In the genomic region with DNA sequence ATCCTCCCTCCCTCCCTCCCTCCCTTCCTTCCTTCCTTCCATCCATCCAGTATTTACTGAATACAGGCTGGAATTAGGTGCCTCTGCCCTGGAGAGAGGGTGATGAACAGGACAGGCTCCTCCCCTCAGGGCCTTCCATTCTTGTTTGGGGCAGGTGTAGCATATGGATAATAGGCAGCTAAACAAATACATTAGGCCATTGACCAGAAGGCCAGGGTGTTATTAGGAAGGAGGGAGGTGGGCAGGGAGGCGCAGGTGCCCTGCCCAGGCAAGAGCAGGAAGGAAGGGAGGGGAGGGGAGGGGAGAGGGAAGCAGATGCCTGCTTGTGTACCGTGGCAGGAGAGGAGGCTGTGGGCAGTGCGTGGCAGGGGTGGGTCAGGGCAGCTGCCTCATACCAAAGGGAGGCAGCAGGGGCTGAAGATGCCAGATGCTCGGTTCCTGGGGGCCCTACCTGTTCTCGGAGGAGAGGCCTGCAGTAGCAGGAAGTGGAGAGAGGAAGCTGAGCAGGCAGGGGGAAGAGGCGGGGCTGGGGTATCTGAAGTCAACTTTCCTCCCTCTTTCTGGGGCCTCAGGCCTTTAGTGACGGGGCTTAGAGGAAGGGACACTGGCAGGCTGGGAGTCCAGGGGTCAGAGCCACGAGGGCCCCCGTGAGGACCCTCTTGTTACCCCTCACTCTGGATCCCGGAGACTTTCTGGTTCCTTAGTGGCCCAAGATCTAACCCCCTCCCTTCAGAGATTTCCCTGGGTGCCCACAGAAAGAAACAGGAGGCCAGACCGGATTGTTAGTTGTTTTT, we compare ENCODE assay signal across 9 cellular contexts. TPM values are rescaled to one million over a fixed set of nuclear protein-coding genes. Genes with fewer than 3 reads are reported as not detected.
DNase-seq lines count a peak whose midpoint lies in the region; ATAC-seq, FAIRE-seq and TF ChIP-seq lines count a peak whose summit lies in the region.
"Had no signal": no experiment of that assay in that cellular context is flagged by ENCODE, and none has a peak within 500 bp of the region (broad histone marks: within the 10 kb centered on the region; RNA-seq: fewer than 3 reads in every experiment).

A gene with protein sequence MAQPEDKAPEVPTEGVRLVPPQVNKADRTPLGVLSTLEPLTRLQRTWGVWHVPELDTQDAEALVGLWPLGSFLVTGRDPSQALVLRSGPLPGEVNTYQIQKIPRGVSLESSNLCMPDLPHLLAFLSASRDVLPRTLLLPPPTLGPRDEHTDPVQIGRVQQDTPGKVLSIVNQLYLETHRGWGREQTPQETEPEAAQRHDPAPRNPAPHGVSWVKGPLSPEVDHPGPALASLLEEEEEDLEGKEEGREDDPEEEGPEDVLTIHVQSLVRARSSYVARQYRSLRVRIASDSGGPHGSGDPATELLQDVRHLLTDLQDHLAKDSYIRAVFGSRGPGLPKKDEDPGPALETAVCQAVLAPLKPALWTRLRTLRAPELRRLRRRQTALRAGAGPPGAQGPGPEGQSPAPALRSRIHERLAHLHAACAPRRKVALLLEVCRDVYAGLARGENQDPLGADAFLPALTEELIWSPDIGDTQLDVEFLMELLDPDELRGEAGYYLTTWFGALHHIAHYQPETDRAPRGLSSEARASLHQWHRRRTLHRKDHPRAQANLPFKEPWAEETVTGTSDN (minus strand): TSS at position 495 of the 794 bp plus-strand sequence. CDS start 1,533 bp downstream, outside the sequence.

- POLR2A ChIA-PET in HEK293 (lab: Yijun Ruan, JAX) = interaction anchor here (0.5 to 1.4 kb wide), 6 partner anchors 15 to 562 kb away, joined by 3 to 5 read pairs (median 3); no protein-coding TSS in a partner anchor
- POLR2A ChIA-PET in activated CD8-positive, alpha-beta T cell treated with anti-CD3 and anti-CD28 coated beads, Interleukin-2, amount 10 ng/mL, durations not matched to agents 7 days and 5 days (lab: Charles Lee) = interaction anchor here (0.6 to 2.8 kb wide), 21 partner anchors 9 to 491 kb away, joined by 3 to 25 read pairs (median 5); a partner anchor contains a TSS

- no peaks in the 10 kb centered on the region for H3K9me3 ChIP-seq in CD4-positive, CD25-positive, alpha-beta regulatory T cell (ENCODE audit: control insufficient read depth in 2 of 2, low read length in 2 of 2)
- H3K9me3 ChIP-seq in HEK293 (ENCODE audit: control insufficient read depth, insufficient read depth, low read depth, low read length) (no peaks in the 10 kb centered on the region), small intestine (ENCODE audit: control insufficient read depth, low read depth) (no peaks in the 10 kb centered on the region)

- H3K4me1 ChIP-seq in CD4-positive, CD25-positive, alpha-beta regulatory T cell (ENCODE audit: control insufficient read depth, insufficient read depth, low read length, poor library complexity, severe bottlenecking) = peaks cover 37% of the 10 kb centered on the region
- H3K4me1 ChIP-seq in HEK293 (ENCODE audit: control insufficient read depth, insufficient read depth, low read length) = peaks cover 8% of the 10 kb centered on the region
- H3K4me1 ChIP-seq in foreskin keratinocyte = peaks cover 9% of the 10 kb centered on the region
- peaks cover 6 to 9% of the 10 kb centered on the region in 2 donors for H3K4me1 ChIP-seq in small intestine (ENCODE audit: control insufficient read depth in 2 of 2, insufficient read depth in 1 of 2, low read depth in 1 of 2, low read length in 1 of 2)

- no peaks in the 10 kb centered on the region for H3K27me3 Mint-ChIP-seq in CD4-positive, CD25-positive, alpha-beta regulatory T cell
- H3K27me3 Mint-ChIP-seq in activated CD8-positive, alpha-beta T cell treated with anti-CD3 and anti-CD28 coated beads, Interleukin-2, amount 10 ng/mL, durations not matched to agents 7 days and 5 days (ENCODE audit: low read depth) = no peaks in the 10 kb centered on the region

- TF ChIP-seq CTCF in HEK293 (tag by site-specific recombination; IDR thresholded peaks at IDR 0.05) (no peak), foreskin keratinocyte (conservative IDR thresholded peaks at IDR 0.05) (no peak)

- peaks cover 6 to 50% (median 16%) of the 10 kb centered on the region in 4 donors for H3K4me1 Mint-ChIP-seq in CD4-positive, CD25-positive, alpha-beta regulatory T cell
- H3K4me1 Mint-ChIP-seq in activated CD8-positive, alpha-beta T cell treated with anti-CD3 and anti-CD28 coated beads, Interleukin-2, amount 10 ng/mL, durations not matched to agents 7 days and 5 days (ENCODE audit: low read depth) = peaks cover 37% of the 10 kb centered on the region

- CTCF ChIA-PET in HEK293 (lab: Yijun Ruan, JAX) = interaction anchor here (1.0 to 9.0 kb wide), 5 partner anchors 10 to 84 kb away, joined by 3 to 84 read pairs (median 4); no protein-coding TSS in a partner anchor
- CTCF ChIA-PET in activated CD8-positive, alpha-beta T cell treated with anti-CD3 and anti-CD28 coated beads, Interleukin-2, amount 10 ng/mL, durations not matched to agents 7 days and 5 days (lab: Charles Lee) = interaction anchor here (1.2 to 5.6 kb wide), 11 partner anchors 9 to 354 kb away, joined by 3 to 56 read pairs (median 7); a partner anchor contains a TSS

- 13 to 24% (median 18%) methylated on average over 9 to 11 of the region's 11 CpGs for WGBS in small intestine, 3 donors

- DNase-seq in CD4-positive, CD25-positive, alpha-beta regulatory T cell = peak; percentile 57 to 92 (median 72)
- DNase-seq in NCI-H774 (lab: John Stamatoyannopoulos, UW) = peak; percentile 94
- peak; percentile 84 for DNase-seq in activated CD8-positive, alpha-beta T cell treated with anti-CD3 and anti-CD28 coated beads, Interleukin-2, amount 10 ng/mL, durations not matched to agents 7 days and 5 days
- no peak for DNase-seq in foreskin keratinocyte
- DNase-seq in small intestine = peak; percentile 66
- DNase-seq in putamen (ENCODE audit: low spot score) = no peak

- H3K4me3 Mint-ChIP-seq in CD4-positive, CD25-positive, alpha-beta regulatory T cell = peak within 1 kb of the TSS; percentile 90 to 96 (median 94)
- peak within 1 kb of the TSS; percentile 95 for H3K4me3 Mint-ChIP-seq in activated CD8-positive, alpha-beta T cell treated with anti-CD3 and anti-CD28 coated beads, Interleukin-2, amount 10 ng/mL, durations not matched to agents 7 days and 5 days

- H3K36me3 ChIP-seq in CD4-positive, CD25-positive, alpha-beta regulatory T cell (ENCODE audit: control insufficient read depth, insufficient read depth, low read length) = peaks cover 6% of the 10 kb centered on the region
- peaks cover 5 to 26% of the 10 kb centered on the region in 2 experiments; a peak in 2 of 3 replicates for H3K36me3 ChIP-seq in HEK293 (ENCODE audit: control insufficient read depth in 2 of 2, insufficient read depth in 1 of 2, low read length in 2 of 2)
- H3K36me3 ChIP-seq in small intestine (ENCODE audit: control insufficient read depth in 2 of 2, insufficient read depth in 2 of 2, low read length in 2 of 2) = no peaks in the 10 kb centered on the region

- H3K27ac Mint-ChIP-seq in CD4-positive, CD25-positive, alpha-beta regulatory T cell = peak within 1 kb of the TSS; percentile 97 to 99 (median 98)
- H3K27ac Mint-ChIP-seq in activated CD8-positive, alpha-beta T cell treated with anti-CD3 and anti-CD28 coated beads, Interleukin-2, amount 10 ng/mL, durations not matched to agents 7 days and 5 days = peak within 1 kb of the TSS; percentile 98

- peaks cover 14% of the 10 kb centered on the region for H3K36me3 Mint-ChIP-seq in CD4-positive, CD25-positive, alpha-beta regulatory T cell
- H3K36me3 Mint-ChIP-seq in activated CD8-positive, alpha-beta T cell treated with anti-CD3 and anti-CD28 coated beads, Interleukin-2, amount 10 ng/mL, durations not matched to agents 7 days and 5 days (ENCODE audit: low read depth) = peaks cover 26% of the 10 kb centered on the region

- no peaks in the 10 kb centered on the region for H3K9me3 Mint-ChIP-seq in CD4-positive, CD25-positive, alpha-beta regulatory T cell
- no peaks in the 10 kb centered on the region for H3K9me3 Mint-ChIP-seq in activated CD8-positive, alpha-beta T cell treated with anti-CD3 and anti-CD28 coated beads, Interleukin-2, amount 10 ng/mL, durations not matched to agents 7 days and 5 days (ENCODE audit: insufficient read depth)

- FAIRE-seq in small intestine (lab: Jason Lieb, UNC) = no peak
- FAIRE-seq: endometrium had no signal

- H3K27ac ChIP-seq in CD4-positive, CD25-positive, alpha-beta regulatory T cell (ENCODE audit: insufficient read depth, low read length, poor library complexity, severe bottlenecking) = peak within 1 kb of the TSS; percentile 93
- H3K27ac ChIP-seq in HEK293 (ENCODE audit: extremely low read depth, low read depth, low read length) = peak within 1 kb of the TSS; percentile 71
- no peak within 1 kb of the TSS for H3K27ac ChIP-seq in foreskin keratinocyte
- H3K27ac ChIP-seq in small intestine (ENCODE audit: low read depth in 1 of 2, low read length in 1 of 2) = peak within 1 kb of the TSS; percentile 77 to 96

- H3K4me3 ChIP-seq in CD4-positive, CD25-positive, alpha-beta regulatory T cell (ENCODE audit: low read depth, low read length) = peak within 1 kb of the TSS; percentile 62
- H3K4me3 ChIP-seq in HEK293 (ENCODE audit: low read depth, low read length) (peak within 1 kb of the TSS; percentile 25), small intestine (ENCODE audit: low read depth in 1 of 2, low read length in 2 of 2) (peak within 1 kb of the TSS in 1 of 2 donors; percentile 26)

- peak; percentile 96 for ATAC-seq in CD4-positive, CD25-positive, alpha-beta regulatory T cell (ENCODE audit: low read depth in 2 of 2)
- peak; percentile 92 for ATAC-seq in activated CD8-positive, alpha-beta T cell treated with anti-CD3 and anti-CD28 coated beads, Interleukin-2, amount 10 ng/mL, durations not matched to agents 7 days and 5 days
- ATAC-seq in foreskin keratinocyte (peak; percentile 41), HG03175 (IDR thresholded peaks at IDR 0.05; ENCODE audit: unreplicated experiment) (no peak)

- H3K27me3 ChIP-seq in CD4-positive, CD25-positive, alpha-beta regulatory T cell (ENCODE audit: control insufficient read depth, insufficient read depth, low read length) = no peaks in the 10 kb centered on the region
- H3K27me3 ChIP-seq in foreskin keratinocyte = no peaks in the 10 kb centered on the region
- H3K27me3 ChIP-seq in small intestine (ENCODE audit: control insufficient read depth in 2 of 2, insufficient read depth in 2 of 2, low read length in 2 of 2) = no peaks in the 10 kb centered on the region

RNA-seq across cellular contexts. Expression of the gene that starts here (rescaled TPM):
- total RNA-seq in CD4-positive, CD25-positive, alpha-beta regulatory T cell = 48.9 TPM
- 10 to 100 TPM; 30.1 to 39.7 (median 36.5) TPM for polyA plus RNA-seq in CD4-positive, CD25-positive, alpha-beta regulatory T cell
- total RNA-seq in activated CD8-positive, alpha-beta T cell treated with anti-CD3 and anti-CD28 coated beads, Interleukin-2, amount 10 ng/mL, durations not matched to agents 7 days and 5 days = 10 to 100 TPM; 58.9 to 63.5 TPM
- 8.3 and 8.7 TPM in 2 replicates for total RNA-seq in foreskin keratinocyte
- polyA plus RNA-seq in foreskin keratinocyte = 6.2 and 6.5 TPM in 2 replicates
- polyA plus RNA-seq in small intestine = 10 to 100 TPM in 1 of 3 donors, 1 to 10 TPM in 2; 1.3 to 12.2 (median 7.3) TPM

Comparison
In these comparisons a context has a peak if more than half of its experiments do, and no peak if none do; other contexts are left out.
1. DNase-seq: peak in CD4-positive, CD25-positive, alpha-beta regulatory T cell (3 of 3), NCI-H774 (single experiment), activated CD8-positive, alpha-beta T cell treated with anti-CD3 and anti-CD28 coated beads, Interleukin-2, amount 10 ng/mL, durations not matched to agents 7 days and 5 days (single experiment) and small intestine (single experiment); none in foreskin keratinocyte (0 of 2) and putamen (single experiment).